In genomic region chr9:36192196-36192595, GRCh38 we compare ENCODE assay signal across 1 cellular context.
TF ChIP-seq lines count a peak whose summit lies in the region.

No MANE protein-coding gene starts in this region.

TF ChIP-seq in H1, 55 proteins besides CTCF, POLR2A, EP300 and RAD21:
- TF ChIP-seq RNF2 (IDR thresholded peaks at IDR 0.05; ENCODE audit: borderline replicate concordance, low read depth, low read length, missing control alignments, poor library complexity, severe bottlenecking) (no peak), SAP30 (IDR thresholded peaks at IDR 0.05; ENCODE audit: insufficient read depth, insufficient replicate concordance, low read length) (no peak), PHF8 (conservative IDR thresholded peaks at IDR 0.05; ENCODE audit: low read depth, low read length) (no peak), MAX (IDR thresholded peaks at IDR 0.05) (no peak), HDAC2 (IDR thresholded peaks at IDR 0.05; ENCODE audit: borderline replicate concordance in 1 of 2, low read depth in 2 of 2, low read length in 2 of 2) (no peak), EGR1 (IDR thresholded peaks at IDR 0.05; ENCODE audit: borderline replicate concordance, low read depth, low read length) (no peak), BACH1 (IDR thresholded peaks at IDR 0.05; ENCODE audit: low read length) (no peak)
